In the genomic region with DNA sequence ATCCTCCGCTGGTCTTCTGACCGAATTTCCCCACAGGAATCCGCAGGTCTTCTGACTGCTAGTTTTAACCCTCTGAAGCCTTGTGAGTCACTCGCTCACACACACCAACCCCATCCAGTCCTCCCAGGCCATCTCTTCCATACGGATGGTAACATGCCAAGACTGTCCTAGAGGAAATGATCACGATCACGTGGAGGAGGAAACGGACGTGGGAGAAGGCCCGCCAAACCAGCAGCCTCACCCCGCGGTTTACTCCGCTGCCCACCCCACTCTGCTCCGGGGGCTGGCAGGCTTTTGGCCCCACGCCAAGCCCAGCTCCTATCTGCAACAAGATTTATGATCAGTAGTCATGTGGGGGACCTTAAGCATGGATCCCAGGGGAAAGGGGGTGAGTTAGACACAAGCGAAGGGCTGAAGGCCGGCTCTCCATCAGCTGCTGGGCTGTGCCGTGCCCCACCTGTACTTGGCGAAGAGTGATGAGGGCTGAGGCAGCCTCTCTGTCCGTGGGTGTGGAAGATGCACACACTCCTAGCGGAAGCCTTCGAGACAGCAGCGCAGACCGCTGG, we compare ENCODE assay signal across 8 cellular contexts. TPM values are rescaled to one million over a fixed set of nuclear protein-coding genes. Genes with fewer than 3 reads are reported as not detected.
DNase-seq lines count a peak whose midpoint lies in the region; ATAC-seq and TF ChIP-seq lines count a peak whose summit lies in the region.

No MANE protein-coding gene starts in this region.

- peak; percentile 0 for ATAC-seq in CD4-positive, alpha-beta T cell (ENCODE audit: poor library complexity)
- peak; percentile 7; the same call in 1 of the 2 replicates for ATAC-seq in HCT116
- no peak for ATAC-seq in central memory CD8-positive, alpha-beta T cell (replicated peaks; ENCODE audit: extremely low read depth, poor library complexity, severe bottlenecking)
- peak; percentile 4 for ATAC-seq in left lung

- POLR2A ChIA-PET in CD4-positive, alpha-beta T cell (lab: Charles Lee): interaction anchor here (5.2 kb wide), 1 partner anchor 41 kb away, joined by 93 read pairs; a partner anchor contains a TSS
- POLR2A ChIA-PET in HCT116 (lab: Charles Lee): no interaction called here

- no peaks in the 10 kb centered on the region for H3K27me3 ChIP-seq in CD4-positive, alpha-beta T cell (ENCODE audit: control insufficient read depth, insufficient read depth, low read length)
- H3K27me3 ChIP-seq in HCT116 (ENCODE audit: insufficient read depth, low read length): no peaks in the 10 kb centered on the region
- H3K27me3 ChIP-seq in OCI-LY3 (ENCODE audit: low read depth, low read length): no peaks in the 10 kb centered on the region
- H3K27me3 ChIP-seq in left lung: no peaks in the 10 kb centered on the region
- H3K27me3 ChIP-seq in thymus (ENCODE audit: control insufficient read depth, insufficient read depth): no peaks in the 10 kb centered on the region

- H3K36me3 ChIP-seq in HCT116 (ENCODE audit: control insufficient read depth in 1 of 2, insufficient read depth in 2 of 2, low read length in 2 of 2) (peaks cover 19 to 29% of the 10 kb centered on the region in 2 experiments), OCI-LY3 (replicated peaks; ENCODE audit: low read depth, low read length) (peaks cover 17% of the 10 kb centered on the region), left lung (peaks cover 0 to 51% of the 10 kb centered on the region in 2 donors), thymus (ENCODE audit: control insufficient read depth, insufficient read depth) (peaks cover 36% of the 10 kb centered on the region)

- peak overlapping the region; percentile 94 to 96 for H3K4me3 ChIP-seq in HCT116 (replicated peaks in 1 of 2; ENCODE audit: low read depth in 1 of 2, low read length in 2 of 2)
- peak overlapping the region; percentile 83 for H3K4me3 ChIP-seq in OCI-LY3 (ENCODE audit: low read length)
- H3K4me3 ChIP-seq in left lung: peak overlapping the region in 1 of 2 donors; percentile 75
- peak overlapping the region; percentile 87 for H3K4me3 ChIP-seq in thymus (ENCODE audit: low read length)

- no peak for DNase-seq in CD4-positive, alpha-beta T cell
- DNase-seq in HCT116 (ENCODE audit: low read depth, low spot score): peak; percentile 16
- DNase-seq in central memory CD8-positive, alpha-beta T cell (ENCODE audit: low spot score in 2 of 2): no peak
- peak in 1 of 2 donors; percentile 73 for DNase-seq in left lung
- no peak for DNase-seq in midbrain (lab: John Stamatoyannopoulos, UW)
- no peak for DNase-seq in NCI-H510A (lab: John Stamatoyannopoulos, UW)

- H3K4me1 ChIP-seq in HCT116 (ENCODE audit: control insufficient read depth in 1 of 2, insufficient read depth in 2 of 2, low read length in 2 of 2): peaks cover 17 to 46% of the 10 kb centered on the region in 2 experiments
- H3K4me1 ChIP-seq in OCI-LY3 (ENCODE audit: low read length): peaks cover 15% of the 10 kb centered on the region
- peaks cover 17 to 53% of the 10 kb centered on the region in 2 donors for H3K4me1 ChIP-seq in left lung
- peaks cover 15% of the 10 kb centered on the region for H3K4me1 ChIP-seq in thymus (ENCODE audit: control insufficient read depth, insufficient read depth, low read length)

- no peaks in the 10 kb centered on the region for H3K27me3 Mint-ChIP-seq in CD4-positive, alpha-beta T cell
- no peaks in the 10 kb centered on the region for H3K27me3 Mint-ChIP-seq in central memory CD8-positive, alpha-beta T cell

- H3K36me3 Mint-ChIP-seq in CD4-positive, alpha-beta T cell (ENCODE audit: low read depth): peaks cover 29% of the 10 kb centered on the region
- H3K36me3 Mint-ChIP-seq in central memory CD8-positive, alpha-beta T cell (ENCODE audit: insufficient read depth): peaks cover 26% of the 10 kb centered on the region

- H3K9me3 Mint-ChIP-seq in CD4-positive, alpha-beta T cell: no peaks in the 10 kb centered on the region
- H3K9me3 Mint-ChIP-seq in central memory CD8-positive, alpha-beta T cell: no peaks in the 10 kb centered on the region

- no peaks in the 10 kb centered on the region for H4K20me1 ChIP-seq in HCT116 (ENCODE audit: insufficient read depth)
- no peaks in the 10 kb centered on the region for H4K20me1 ChIP-seq in OCI-LY3 (ENCODE audit: insufficient read depth, low read length)

- no peak for TF ChIP-seq POLR2A in HCT116 (IDR thresholded peaks at IDR 0.05; ENCODE audit: borderline replicate concordance, extremely low read depth, insufficient read depth, insufficient read length)

- RAD21 ChIA-PET in HCT116 (lab: Charles Lee; ENCODE audit: low non-redundant PET in 1 of 2, low total read pairs in 2 of 2, uncharacterized antibody in 2 of 2, unreplicated experiment in 2 of 2): no interaction called here

- H3K9ac ChIP-seq in HCT116 (ENCODE audit: low read length): peak overlapping the region; percentile 80
- H3K9ac ChIP-seq in OCI-LY3 (ENCODE audit: low read length): peak overlapping the region; percentile 81

- TF ChIP-seq RAD21 in HCT116 (IDR thresholded peaks at IDR 0.05; ENCODE audit: low read depth): no peak

- no peak for TF ChIP-seq CTCF in CD4-positive, alpha-beta T cell (IDR thresholded peaks at IDR 0.05)
- TF ChIP-seq CTCF in HCT116 (IDR thresholded peaks at IDR 0.05 in 2 of 3, conservative IDR thresholded peaks at IDR 0.05 in 1 of 3; ENCODE audit: borderline replicate concordance in 1 of 3, insufficient read depth in 1 of 3, low read depth in 2 of 3, low read length in 2 of 3): no peak
- TF ChIP-seq CTCF in OCI-LY3 (IDR thresholded peaks at IDR 0.05; ENCODE audit: low read depth, low read length): no peak
- TF ChIP-seq CTCF in left lung (IDR thresholded peaks at IDR 0.05): no peak

- peak overlapping the region; percentile 83 for H3K27ac ChIP-seq in CD4-positive, alpha-beta T cell (ENCODE audit: low read depth, low read length)
- H3K27ac ChIP-seq in HCT116 (ENCODE audit: low read depth, low read length) (peak overlapping the region; percentile 86), OCI-LY3 (ENCODE audit: low read length) (peak overlapping the region; percentile 66), left lung (peak overlapping the region; percentile 60 to 88), thymus (ENCODE audit: low read depth) (peak overlapping the region; percentile 19)

- BruUV-seq in HCT116 (replicated peaks; lab: Mats Ljungman, UMichigan): no TSS peak

- H3K9me2 ChIP-seq in HCT116 (ENCODE audit: insufficient read depth): no peaks in the 10 kb centered on the region

- WGBS in thymus: 17% methylated on average over 24 of the region's 24 CpGs

- peaks cover 30% of the 10 kb centered on the region for H3K4me1 Mint-ChIP-seq in CD4-positive, alpha-beta T cell (ENCODE audit: low read depth)
- H3K4me1 Mint-ChIP-seq in central memory CD8-positive, alpha-beta T cell: peaks cover 32% of the 10 kb centered on the region

- CTCF ChIA-PET in CD4-positive, alpha-beta T cell (lab: Charles Lee): no interaction called here
- CTCF ChIA-PET in HCT116 (lab: Charles Lee): interaction anchor here (0.6 kb wide), 1 partner anchor 563 kb away, joined by 3 read pairs; no protein-coding TSS in a partner anchor

- H3K27ac Mint-ChIP-seq in CD4-positive, alpha-beta T cell: peak overlapping the region; percentile 93
- peak overlapping the region; percentile 91 for H3K27ac Mint-ChIP-seq in central memory CD8-positive, alpha-beta T cell (ENCODE audit: low read depth)

- H3K4me3 Mint-ChIP-seq in CD4-positive, alpha-beta T cell: peak overlapping the region; percentile 94
- peak overlapping the region; percentile 84 for H3K4me3 Mint-ChIP-seq in central memory CD8-positive, alpha-beta T cell

- intact Hi-C loops in CD4-positive, alpha-beta T cell (cut with DNase I, micrococcal nuclease): loop anchor here (1.0 to 5.0 kb wide), 6 partner anchors 35 to 561 kb away; a partner anchor contains a TSS
- intact Hi-C loops in HCT116 (cut with micrococcal nuclease): loop anchor here (5.0 to 10.0 kb wide), 2 partner anchors 49 to 141 kb away; no protein-coding TSS in a partner anchor
- intact Hi-C loops in left lung (cut with DNase I): no loop called here

- H3K4me2 ChIP-seq in HCT116 (ENCODE audit: low read length) (peak overlapping the region; percentile 82), OCI-LY3 (ENCODE audit: low read length) (peak overlapping the region; percentile 94)

- no peaks in the 10 kb centered on the region for H3K9me3 ChIP-seq in CD4-positive, alpha-beta T cell (ENCODE audit: control insufficient read depth, low read length)
- H3K9me3 ChIP-seq in HCT116 (ENCODE audit: control insufficient read depth in 1 of 2, insufficient read depth in 1 of 2, low read depth in 1 of 2, low read length in 2 of 2) (no peaks in the 10 kb centered on the region), OCI-LY3 (ENCODE audit: insufficient read depth, low read length) (no peaks in the 10 kb centered on the region), left lung (no peaks in the 10 kb centered on the region), thymus (ENCODE audit: control insufficient read depth) (no peaks in the 10 kb centered on the region)

- H2AFZ ChIP-seq in HCT116 (ENCODE audit: low read depth, low read length, poor library complexity, severe bottlenecking): no peak overlapping the region
- H2AFZ ChIP-seq in OCI-LY3 (ENCODE audit: low read depth, low read length): no peak overlapping the region

- H3K79me2 ChIP-seq in HCT116 (ENCODE audit: insufficient read depth, low read length): peaks cover 32% of the 10 kb centered on the region
- H3K79me2 ChIP-seq in OCI-LY3 (ENCODE audit: low read length): peaks cover 20% of the 10 kb centered on the region

TF ChIP-seq in HCT116, 20 proteins besides CTCF, POLR2A, EP300 and RAD21 (continues in another document):
- TF ChIP-seq TCF7L2 (IDR thresholded peaks at IDR 0.05; ENCODE audit: borderline replicate concordance, extremely low read depth, insufficient read depth, insufficient read length): no peak
- TF ChIP-seq YY1 (IDR thresholded peaks at IDR 0.05; ENCODE audit: extremely low read depth, insufficient replicate concordance, low read depth, low read length): no peak
- TF ChIP-seq, protein P1, sequence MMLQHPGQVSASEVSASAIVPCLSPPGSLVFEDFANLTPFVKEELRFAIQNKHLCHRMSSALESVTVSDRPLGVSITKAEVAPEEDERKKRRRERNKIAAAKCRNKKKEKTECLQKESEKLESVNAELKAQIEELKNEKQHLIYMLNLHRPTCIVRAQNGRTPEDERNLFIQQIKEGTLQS (IDR thresholded peaks at IDR 0.05): no peak
- TF ChIP-seq CEBPB (IDR thresholded peaks at IDR 0.05; ENCODE audit: low read depth): no peak
- no peak for TF ChIP-seq EGR1 (IDR thresholded peaks at IDR 0.05; ENCODE audit: low read depth)
- no peak for TF ChIP-seq EZH2 (IDR thresholded peaks at IDR 0.05)
- TF ChIP-seq FOSL1 (IDR thresholded peaks at IDR 0.05; ENCODE audit: low read depth): no peak

RNA-seq across cellular contexts. Expression of a gene that starts 1.5 kb away (rescaled TPM):
- 10 to 100 TPM; 18.7 to 19.7 TPM for total RNA-seq in CD4-positive, alpha-beta T cell
- total RNA-seq in HCT116 (2021; ENCODE audit: unreplicated experiment): 53.4 TPM
- 21.7 and 21.8 TPM in 2 replicates for polyA plus RNA-seq in HCT116 (2012)
- total RNA-seq in left lung: 10 to 100 TPM; 28.1 to 28.4 TPM
- polyA plus RNA-seq in thymus: 43.9 TPM

RNA-seq across cellular contexts. Expression of a gene that starts 25.5 kb away (rescaled TPM):
- total RNA-seq in CD4-positive, alpha-beta T cell: 1 to 10 TPM; 1.0 to 1.1 TPM
- total RNA-seq in HCT116 (2021; ENCODE audit: unreplicated experiment) (10.1 TPM), left lung (1 to 10 TPM; 2.1 to 3.4 TPM)
- polyA plus RNA-seq in HCT116 (2012): 5.9 and 6.4 TPM in 2 replicates
- 0.87 TPM for polyA plus RNA-seq in thymus

RNA-seq across cellular contexts. Expression of a gene that starts 41.1 kb away (rescaled TPM):
- total RNA-seq in CD4-positive, alpha-beta T cell: 1,000 to 10,000 TPM; 1,296 to 1,318 TPM
- total RNA-seq in HCT116 (2021; ENCODE audit: unreplicated experiment) (6,223 TPM), left lung (1,000 to 10,000 TPM; 2,607 to 3,206 TPM)
- 6,644 and 8,513 TPM in 2 replicates for polyA plus RNA-seq in HCT116 (2012)
- polyA plus RNA-seq in thymus: 2,739 TPM

Comparison
In these comparisons a context has a peak if more than half of its experiments do, and no peak if none do; other contexts are left out.
1. H3K27ac ChIP-seq: peak in every context shown above with its lines; median percentile 86 in HCT116; 83 in CD4-positive, alpha-beta T cell; 74 in left lung; 66 in OCI-LY3; 19 in thymus.
2. intact Hi-C loops: an anchor here in CD4-positive, alpha-beta T cell (1.0 to 5.0 kb wide) and HCT116 (5.0 to 10.0 kb wide); none called in left lung.